ENCODE assay signal across 19 cellular contexts in genomic region chr6:112717856-112718255, GRCh38.
"Had no signal": no experiment of that assay in that cellular context is flagged by ENCODE, and none has a peak within 500 bp of the region (broad histone marks: within the 10 kb centered on the region; RNA-seq: fewer than 3 reads in every experiment).

No MANE protein-coding gene starts in this region.

- H3K27ac ChIP-seq: esophagus muscularis mucosa, gastrocnemius medialis, neural progenitor cell, prostate gland, sigmoid colon, stomach, thyroid gland, vagina had no signal

- H3K4me1 ChIP-seq: esophagus muscularis mucosa, gastrocnemius medialis, neural progenitor cell, prostate gland, sigmoid colon, stomach, thyroid gland, vagina had no signal

- H3K4me3 ChIP-seq: esophagus muscularis mucosa, gastrocnemius medialis, lung, mucosa of descending colon, neural progenitor cell, prostate gland, sigmoid colon, stomach, thyroid gland, vagina had no signal

- H3K36me3 ChIP-seq: esophagus muscularis mucosa, gastrocnemius medialis, neural progenitor cell, prostate gland, sigmoid colon, stomach, thyroid gland, vagina had no signal

- H2AFZ ChIP-seq: neural progenitor cell had no signal

- H3K4me2 ChIP-seq: neural progenitor cell had no signal

- H3K27me3 ChIP-seq: esophagus muscularis mucosa, gastrocnemius medialis, neural progenitor cell, sigmoid colon, stomach, thyroid gland, vagina had no signal

- H3K9ac ChIP-seq: neural progenitor cell had no signal

- H3K9me3 ChIP-seq: esophagus muscularis mucosa, gastrocnemius medialis, mucosa of descending colon, prostate gland, sigmoid colon, stomach, thyroid gland, vagina had no signal

- DNase-seq: effector CD8-positive, alpha-beta T cell; endodermal cell; gastrocnemius medialis; head of caudate nucleus; kidney; mucosa of descending colon; naive thymus-derived CD4-positive, alpha-beta T cell; right cardiac atrium; sigmoid colon; stimulated activated CD4-positive, alpha-beta T cell treated with anti-CD3 and anti-CD28 coated beads, Interleukin-2, amount 100 ng/mL, for 24 hours; stimulated activated CD4-positive, alpha-beta T cell treated with anti-CD3 and anti-CD28 coated beads, Interleukin-4, amount 100 ng/mL, for 24 hours; stimulated activated naive CD4-positive, alpha-beta T cell treated with Interleukin-2 at 50 U/mL for 16 hours; stomach; thyroid gland had no signal
